ENCODE assay signal across 8 cellular contexts in genomic region chr4:151409470-151410313, GRCh38. TPM values are rescaled to one million over a fixed set of nuclear protein-coding genes. Genes with fewer than 3 reads are reported as not detected.
DNase-seq lines count a peak whose midpoint lies in the region; ATAC-seq and TF ChIP-seq lines count a peak whose summit lies in the region.

No MANE protein-coding gene starts in this region.

- H3K9me3 ChIP-seq in neutrophil = no peaks in the 10 kb centered on the region

- H3K27me3 ChIP-seq in KMS-11 (ENCODE audit: insufficient read depth, low read depth) (peaks cover 50% of the 10 kb centered on the region), neutrophil (peaks cover 55% of the 10 kb centered on the region)

- TF ChIP-seq CTCF in C4-2B (conservative IDR thresholded peaks at IDR 0.05) (no peak), KMS-11 (conservative IDR thresholded peaks at IDR 0.05; ENCODE audit: low read depth, low read length) (no peak), foreskin fibroblast (IDR thresholded peaks at IDR 0.05; ENCODE audit: low read depth, low read length) (no peak), neutrophil (IDR thresholded peaks at IDR 0.05) (no peak)
- TF ChIP-seq CTCF in activated CD8-positive, alpha-beta T cell treated with anti-CD3 and anti-CD28 coated beads for 36 hours (IDR thresholded peaks at IDR 0.05) = no peak

- CTCF ChIA-PET in activated CD8-positive, alpha-beta T cell treated with anti-CD3 and anti-CD28 coated beads for 36 hours (lab: Charles Lee) = no interaction called here

- ATAC-seq in activated CD8-positive, alpha-beta T cell treated with anti-CD3 and anti-CD28 coated beads for 36 hours = no peak
- no peak for ATAC-seq in GM18861 (IDR thresholded peaks at IDR 0.05; ENCODE audit: unreplicated experiment)
- ATAC-seq in GM21515 (IDR thresholded peaks at IDR 0.05; ENCODE audit: unreplicated experiment) = no peak

- H3K4me1 Mint-ChIP-seq in activated CD8-positive, alpha-beta T cell treated with anti-CD3 and anti-CD28 coated beads for 36 hours (ENCODE audit: low read depth) = peaks cover 24% of the 10 kb centered on the region

- H3K4me1 ChIP-seq in KMS-11 (ENCODE audit: low read depth, poor library complexity, severe bottlenecking) = peaks cover 13% of the 10 kb centered on the region
- H3K4me1 ChIP-seq in neutrophil (ENCODE audit: control insufficient read depth in 1 of 2, insufficient read depth in 1 of 2, low read depth in 1 of 2, low read length in 1 of 2) = peaks cover 32 to 38% of the 10 kb centered on the region in 2 experiments

- H3K9ac ChIP-seq in KMS-11 = no peak overlapping the region

- POLR2A ChIA-PET in activated CD8-positive, alpha-beta T cell treated with anti-CD3 and anti-CD28 coated beads for 36 hours (lab: Charles Lee) = no interaction called here

- no peaks in the 10 kb centered on the region for H3K79me2 ChIP-seq in KMS-11 (ENCODE audit: insufficient read depth, low read depth)

- no peaks in the 10 kb centered on the region for H3K36me3 Mint-ChIP-seq in activated CD8-positive, alpha-beta T cell treated with anti-CD3 and anti-CD28 coated beads for 36 hours (ENCODE audit: low read depth)

- peak overlapping the region; percentile 74 for H3K4me3 Mint-ChIP-seq in activated CD8-positive, alpha-beta T cell treated with anti-CD3 and anti-CD28 coated beads for 36 hours

- H3K4me3 ChIP-seq in KMS-11 (IDR thresholded peaks at IDR 0.05; ENCODE audit: insufficient read depth, low read depth, low read length) = no peak overlapping the region
- H3K4me3 ChIP-seq in foreskin fibroblast (ENCODE audit: low read depth in 1 of 2, low read length in 2 of 2) = peak overlapping the region; percentile 42 to 47
- peak overlapping the region; percentile 55 to 67 for H3K4me3 ChIP-seq in neutrophil (ENCODE audit: low read depth in 1 of 2, low read length in 1 of 2)

- H3K27ac Mint-ChIP-seq in activated CD8-positive, alpha-beta T cell treated with anti-CD3 and anti-CD28 coated beads for 36 hours = no peak overlapping the region

- peak overlapping the region; percentile 87 for H3K27ac ChIP-seq in C4-2B
- H3K27ac ChIP-seq in KMS-11 = no peak overlapping the region
- peak overlapping the region; percentile 78 for H3K27ac ChIP-seq in neutrophil

- H3K9me3 Mint-ChIP-seq in activated CD8-positive, alpha-beta T cell treated with anti-CD3 and anti-CD28 coated beads for 36 hours = no peaks in the 10 kb centered on the region

- intact Hi-C loops in activated CD8-positive, alpha-beta T cell treated with anti-CD3 and anti-CD28 coated beads for 36 hours (cut with micrococcal nuclease) = no loop called here

- H3K36me3 ChIP-seq in KMS-11 (ENCODE audit: insufficient read depth) (no peaks in the 10 kb centered on the region), neutrophil (no peaks in the 10 kb centered on the region)

- H2AFZ ChIP-seq in KMS-11 (ENCODE audit: low read depth) = peak overlapping the region; percentile 21; the same call in 1 of the 2 replicates

- peak overlapping the region; percentile 64; the same call in 1 of the 2 replicates for H3K4me2 ChIP-seq in KMS-11

- peaks cover 48% of the 10 kb centered on the region for H3K27me3 Mint-ChIP-seq in activated CD8-positive, alpha-beta T cell treated with anti-CD3 and anti-CD28 coated beads for 36 hours

- DNase-seq in activated CD8-positive, alpha-beta T cell treated with anti-CD3 and anti-CD28 coated beads for 36 hours = peak; percentile 11
- peak in 1 of 2 donors; percentile 11 for DNase-seq in foreskin fibroblast
- no peak for DNase-seq in NCI-H2227 treated with DMSO at 0.1 percent for 48 hours (lab: John Stamatoyannopoulos, UW)

- 0 out of 2 replicates have a peak, but pooled peaks cover 6% of the 10 kb centered on the region for H4K20me1 ChIP-seq in KMS-11 (ENCODE audit: insufficient read depth)

RNA-seq across cellular contexts. Expression of gene FHIP1A, which starts 0.7 kb away (rescaled TPM):
- under 1 TPM; 0.76 to 0.86 TPM for total RNA-seq in activated CD8-positive, alpha-beta T cell treated with anti-CD3 and anti-CD28 coated beads for 36 hours
